8 cellular contexts compared by ENCODE assay signal in genomic region chr17:28406478-28406824, GRCh38. TPM values are rescaled to one million over a fixed set of nuclear protein-coding genes. Genes with fewer than 3 reads are reported as not detected.
A peak's percentile ranks its signal among the peaks of the same experiment; 100 is the strongest.
DNase-seq lines count a peak whose midpoint lies in the region; ATAC-seq and TF ChIP-seq lines count a peak whose summit lies in the region.

No MANE protein-coding gene starts in this region.

- H3K27me3 ChIP-seq in Caco-2 (replicated peaks; ENCODE audit: control insufficient read depth, insufficient read depth, low read length) (no peaks in the 10 kb centered on the region), MG63 (no peaks in the 10 kb centered on the region), kidney epithelial cell (ENCODE audit: control insufficient read depth, insufficient read depth, low read length) (no peaks in the 10 kb centered on the region), testis (no peaks in the 10 kb centered on the region)

- H3K9me3 ChIP-seq in Caco-2 (no peaks in the 10 kb centered on the region), MG63 (no peaks in the 10 kb centered on the region), testis (no peaks in the 10 kb centered on the region)

- ATAC-seq in HG02678 (IDR thresholded peaks at IDR 0.05; ENCODE audit: unreplicated experiment) (no peak), GM21723 (IDR thresholded peaks at IDR 0.05; ENCODE audit: unreplicated experiment) (no peak), GM18861 (IDR thresholded peaks at IDR 0.05; ENCODE audit: unreplicated experiment) (no peak)

- no peak overlapping the region for H3K27ac ChIP-seq in testis

- no peak for TF ChIP-seq CTCF in Caco-2 (IDR thresholded peaks at IDR 0.05; ENCODE audit: insufficient read depth in 1 of 2, low read depth in 1 of 2, low read length in 1 of 2, severe bottlenecking in 1 of 2, unreplicated experiment in 1 of 2)
- no peak for TF ChIP-seq CTCF in astrocyte of the cerebellum (IDR thresholded peaks at IDR 0.05; ENCODE audit: low read depth, low read length, missing control alignments)
- no peak for TF ChIP-seq CTCF in kidney epithelial cell (IDR thresholded peaks at IDR 0.05; ENCODE audit: insufficient read depth, low read length, poor library complexity, severe bottlenecking)
- no peak for TF ChIP-seq CTCF in testis (IDR thresholded peaks at IDR 0.05)

- H3K27me3 Mint-ChIP-seq in Caco-2 (ENCODE audit: insufficient read depth, unreplicated experiment) = no peaks in the 10 kb centered on the region

- H3K4me3 ChIP-seq in Caco-2 (ENCODE audit: low read depth, low read length) (peak overlapping the region; percentile 78), MG63 (peak overlapping the region; percentile 61), astrocyte of the cerebellum (ENCODE audit: low read depth, low read length) (peak overlapping the region; percentile 60), kidney epithelial cell (ENCODE audit: low read depth, low read length) (peak overlapping the region; percentile 53), testis (peak overlapping the region; percentile 80 to 84)

- in situ Hi-C loops in astrocyte of the cerebellum (cut with HindIII; ENCODE audit: low sequenced_read_pairs) = no loop called here

- H3K4me1 ChIP-seq in Caco-2 = peaks cover 52% of the 10 kb centered on the region
- H3K4me1 ChIP-seq in testis = peaks cover 12% of the 10 kb centered on the region

- peaks cover 31% of the 10 kb centered on the region for H3K4me1 Mint-ChIP-seq in Caco-2 (ENCODE audit: low read depth, unreplicated experiment)

- peaks cover 45% of the 10 kb centered on the region for H3K36me3 Mint-ChIP-seq in Caco-2 (ENCODE audit: insufficient read depth, unreplicated experiment)

- peak overlapping the region; percentile 90 for H3K4me3 Mint-ChIP-seq in Caco-2 (ENCODE audit: unreplicated experiment)

- peaks cover 13% of the 10 kb centered on the region for H3K36me3 ChIP-seq in Caco-2 (ENCODE audit: control insufficient read depth, insufficient read depth, low read length)
- no peaks in the 10 kb centered on the region; the same call in 1 of the 2 replicates for H3K36me3 ChIP-seq in MG63
- H3K36me3 ChIP-seq in kidney epithelial cell (ENCODE audit: control insufficient read depth, insufficient read depth, low read length) = no peaks in the 10 kb centered on the region
- H3K36me3 ChIP-seq in testis (ENCODE audit: low read depth, missing control alignments) = no peaks in the 10 kb centered on the region

- DNase-seq in Caco-2 (no peak), MG63 (no peak), astrocyte of the cerebellum (ENCODE audit: low read depth) (no peak), kidney epithelial cell (ENCODE audit: low read depth) (no peak), testis (peak; percentile 31)

- TSS peak; percentile 77 for BruUV-seq in Caco-2 (replicated peaks; lab: Mats Ljungman, UMichigan)

- H3K9me3 Mint-ChIP-seq in Caco-2 (ENCODE audit: unreplicated experiment) = no peaks in the 10 kb centered on the region

- WGBS in testis, 2 donors = 18 to 20% methylated on average over 8 to 9 of the region's 9 CpGs

- intact Hi-C loops in Caco-2 (cut with micrococcal nuclease; ENCODE audit: unreplicated experiment) = loop anchor here (1.0 to 10.0 kb wide), 5 partner anchors 8 to 172 kb away; partner anchors contain the start of gene POLDIP2
- intact Hi-C loops in testis (cut with DNase I; ENCODE audit: low total_unique reads) = no loop called here

- POLR2A ChIA-PET in Caco-2 (lab: Charles Lee) = interaction anchor here (0.5 to 4.6 kb wide), 3 partner anchors 11 to 71 kb away, joined by 4 to 40 read pairs (median 18); partner anchors contain the start of genes IFT20, POLDIP2 and TNFAIP1

- CTCF ChIA-PET in Caco-2 (lab: Charles Lee) = interaction anchor here (2.2 to 3.0 kb wide), 3 partner anchors 10 to 60 kb away, joined by 10 to 40 read pairs (median 11); partner anchors contain the start of gene VTN

- no peak for TF ChIP-seq POLR2A in testis (IDR thresholded peaks at IDR 0.05)

- peak overlapping the region; percentile 72 for H3K27ac Mint-ChIP-seq in Caco-2 (ENCODE audit: unreplicated experiment)

RNA-seq across cellular contexts. Expression of gene SLC46A1, which starts 0.4 kb away (rescaled TPM):
- total RNA-seq in Caco-2 (2022) (114 and 128 TPM in 2 replicates), kidney epithelial cell (5.2 and 6.2 TPM in 2 replicates), testis (10 to 100 TPM; 13.5 to 13.7 TPM)
- total RNA-seq in MG63 (2014; rRNA removed; shearing (Covaris generic); ENCODE audit: low replicate concordance) = 2.7 and 13.6 TPM in 2 replicates
- 7.5 TPM for polyA plus RNA-seq in testis (ENCODE audit: insufficient read depth, low read depth, low replicate concordance)

RNA-seq across cellular contexts. Expression of gene SARM1, which starts 35.0 kb away (rescaled TPM):
- total RNA-seq in Caco-2 (2022) (32.8 and 34.4 TPM in 2 replicates), kidney epithelial cell (10.1 and 12.0 TPM in 2 replicates), testis (10 to 100 TPM; 18.6 to 19.9 TPM)
- total RNA-seq in MG63 (2014; rRNA removed; shearing (Covaris generic); ENCODE audit: low replicate concordance) = 17.2 and 33.1 TPM in 2 replicates
- 6.6 TPM for polyA plus RNA-seq in testis (ENCODE audit: insufficient read depth, low read depth, low replicate concordance)

RNA-seq across cellular contexts. Expression of gene VTN, which starts 36.3 kb away (rescaled TPM):
- total RNA-seq in Caco-2 (2022) (273 and 298 TPM in 2 replicates), kidney epithelial cell (0.27 TPM in 1 of 2 replicates, not detected in the other), testis (10 to 100 TPM in 1 of 2 donors, 1 to 10 TPM in 1; 9.7 to 57.9 TPM)
- 3.3 TPM in 1 of 2 replicates, not detected in the other for total RNA-seq in MG63 (2014; rRNA removed; shearing (Covaris generic); ENCODE audit: low replicate concordance)
- polyA plus RNA-seq in testis (ENCODE audit: insufficient read depth, low read depth, low replicate concordance) = 6.5 TPM

RNA-seq across cellular contexts. Expression of gene SEBOX, which starts 41.5 kb away (rescaled TPM):
- total RNA-seq in Caco-2 (2022) = not detected in 2 replicates
- total RNA-seq in MG63 (2014; rRNA removed; shearing (Covaris generic); ENCODE audit: low replicate concordance) = not detected in 2 replicates
- total RNA-seq in kidney epithelial cell = not detected in 2 replicates
- not detected for total RNA-seq in testis
- not detected for polyA plus RNA-seq in testis (ENCODE audit: insufficient read depth, low read depth, low replicate concordance)

RNA-seq across cellular contexts. Expression of gene POLDIP2, which starts 49.1 kb away (rescaled TPM):
- total RNA-seq in Caco-2 (2022) (257 and 265 TPM in 2 replicates), kidney epithelial cell (103 and 118 TPM in 2 replicates), testis (100 to 1,000 TPM; 143 to 154 TPM)
- total RNA-seq in MG63 (2014; rRNA removed; shearing (Covaris generic); ENCODE audit: low replicate concordance) = 161 and 244 TPM in 2 replicates
- 139 TPM for polyA plus RNA-seq in testis (ENCODE audit: insufficient read depth, low read depth, low replicate concordance)
